11 cellular contexts compared by ENCODE assay signal in genomic region chr4:13543091-13543581, GRCh38. TPM values are rescaled to one million over a fixed set of nuclear protein-coding genes. Genes with fewer than 3 reads are reported as not detected.
A peak's percentile ranks its signal among the peaks of the same experiment; 100 is the strongest.
DNase-seq lines count a peak whose midpoint lies in the region; ATAC-seq, FAIRE-seq and TF ChIP-seq lines count a peak whose summit lies in the region.
"Had no signal": no experiment of that assay in that cellular context is flagged by ENCODE, and none has a peak within 500 bp of the region (broad histone marks: within the 10 kb centered on the region; RNA-seq: fewer than 3 reads in every experiment).

No MANE protein-coding gene starts in this region.

- peaks cover 85% of the 10 kb centered on the region for H3K27me3 Mint-ChIP-seq in GM23338 (ENCODE audit: insufficient read depth, low read depth, poor library complexity)
- H3K27me3 Mint-ChIP-seq in chondrocyte (ENCODE audit: low read depth) = peaks cover 37% of the 10 kb centered on the region
- peaks cover 48 to 86% (median 59%) of the 10 kb centered on the region in 5 donors for H3K27me3 Mint-ChIP-seq in naive thymus-derived CD8-positive, alpha-beta T cell

- peaks cover 38% of the 10 kb centered on the region for H3F3A ChIP-seq in GM23338 (replicated peaks; ENCODE audit: low read depth)
- H3F3A ChIP-seq in PC-3 (ENCODE audit: low read length, unreplicated experiment) = no peaks in the 10 kb centered on the region

- H3K4me2 ChIP-seq in GM23338 = peak overlapping the region; percentile 81
- H3K4me2 ChIP-seq in PC-3 (ENCODE audit: low read length) = no peak overlapping the region
- H3K4me2 ChIP-seq in HepG2 (ENCODE audit: low read depth, low read length) = no peak overlapping the region

- TF ChIP-seq POLR2A in HepG2 (IDR thresholded peaks at IDR 0.05; ENCODE audit: insufficient read depth in 1 of 2, low read depth in 2 of 2, low read length in 2 of 2) = no peak

- H3K27ac ChIP-seq in ACC112 (ENCODE audit: low read depth, low read length) (no peak overlapping the region), GM23338 (ENCODE audit: low read depth) (no peak overlapping the region), PC-3 (ENCODE audit: low read length) (no peak overlapping the region), HepG2 (ENCODE audit: extremely low read length, insufficient read depth, low read length) (no peak overlapping the region)

- in situ Hi-C loops in HepG2 (cut with HindIII; ENCODE audit: extremely low pct_ligation_motif_present, low pct_unique_long_range_greater_than_20kb) = no loop called here

- H3K36me3 Mint-ChIP-seq in GM23338 (ENCODE audit: low read depth) (peaks cover 9% of the 10 kb centered on the region; the same call in 1 of the 3 replicates), chondrocyte (ENCODE audit: low read depth) (peaks cover 2% of the 10 kb centered on the region)
- peaks cover 4 to 21% (median 16%) of the 10 kb centered on the region in 3 donors for H3K36me3 Mint-ChIP-seq in naive thymus-derived CD8-positive, alpha-beta T cell

- no peak for FAIRE-seq in HepG2 (lab: Jason Lieb, UNC)

- H3K4me3 ChIP-seq in ACC112 (ENCODE audit: low read depth, low read length) = 0 out of 2 replicates have a peak overlapping the region, but pooled peaks have one; percentile 76
- peak overlapping the region; percentile 58 for H3K4me3 ChIP-seq in GM23338
- no peak overlapping the region for H3K4me3 ChIP-seq in PC-3 (ENCODE audit: low read length)
- no peak overlapping the region for H3K4me3 ChIP-seq in HepG2 (replicated peaks in 1 of 3; ENCODE audit: insufficient read depth in 1 of 3, low read depth in 2 of 3, low read length in 3 of 3)

- H3K9me2 ChIP-seq in GM23338 (ENCODE audit: insufficient read depth) (no peaks in the 10 kb centered on the region), PC-3 (replicated peaks; ENCODE audit: low read length) (no peaks in the 10 kb centered on the region)

- H2AFZ ChIP-seq in ACC112 (ENCODE audit: low read length, unreplicated experiment) (no peak overlapping the region), GM23338 (no peak overlapping the region; the same call in 1 of the 2 replicates), PC-3 (ENCODE audit: low read length) (no peak overlapping the region), HepG2 (ENCODE audit: low read length) (no peak overlapping the region)

- no peak overlapping the region for H3K27ac Mint-ChIP-seq in GM23338
- no peak overlapping the region for H3K27ac Mint-ChIP-seq in chondrocyte (ENCODE audit: unreplicated experiment)
- peak overlapping the region in 1 of 10 donors; percentile 44 for H3K27ac Mint-ChIP-seq in naive thymus-derived CD8-positive, alpha-beta T cell

- H3K36me3 ChIP-seq in ACC112 (ENCODE audit: insufficient read depth, low read length) = no peaks in the 10 kb centered on the region
- H3K36me3 ChIP-seq in GM23338 (ENCODE audit: insufficient read depth) = no peaks in the 10 kb centered on the region
- no peaks in the 10 kb centered on the region for H3K36me3 ChIP-seq in PC-3 (ENCODE audit: low read depth, low read length)
- no peaks in the 10 kb centered on the region for H3K36me3 ChIP-seq in HepG2 (replicated peaks in 1 of 2; ENCODE audit: control insufficient read depth in 1 of 2, insufficient read depth in 2 of 2, low read length in 2 of 2)

- H3K9me3 ChIP-seq in PC-3 (ENCODE audit: low read length) (no peaks in the 10 kb centered on the region), HepG2 (ENCODE audit: low read length) (no peaks in the 10 kb centered on the region)

- TF ChIP-seq CTCF in GM23338 (conservative IDR thresholded peaks at IDR 0.05; ENCODE audit: low read depth in 2 of 2) = no peak
- TF ChIP-seq CTCF in chondrocyte (IDR thresholded peaks at IDR 0.05) = no peak
- TF ChIP-seq CTCF in PC-3 (conservative IDR thresholded peaks at IDR 0.05; ENCODE audit: low read depth, low read length) = no peak
- no peak for TF ChIP-seq CTCF in HepG2 (CRISPR knock-in tag; IDR thresholded peaks at IDR 0.05)

- H3K9me3 Mint-ChIP-seq in GM23338 = peaks cover 10% of the 10 kb centered on the region; the same call in 2 of the 3 replicates
- no peaks in the 10 kb centered on the region for H3K9me3 Mint-ChIP-seq in chondrocyte (ENCODE audit: low read depth)
- H3K9me3 Mint-ChIP-seq in naive thymus-derived CD8-positive, alpha-beta T cell = peaks cover 0 to 22% (median 15%) of the 10 kb centered on the region in 9 donors

- CTCF ChIA-PET in PC-3 (lab: Charles Lee) = no interaction called here
- CTCF ChIA-PET in HepG2 (lab: Yijun Ruan, JAX; ENCODE audit: low intra/inter-chr PET ratio, low total read pairs) = no interaction called here

- H3K4me1 ChIP-seq in ACC112 (ENCODE audit: control insufficient read depth, insufficient read depth, low read length, unreplicated experiment) (no peaks in the 10 kb centered on the region), GM23338 (ENCODE audit: insufficient read depth) (peaks cover 68% of the 10 kb centered on the region), PC-3 (ENCODE audit: insufficient read depth, low read length) (peaks cover 5% of the 10 kb centered on the region), HepG2 (ENCODE audit: insufficient read depth, low read length) (peaks cover 29% of the 10 kb centered on the region)

- peaks cover 19% of the 10 kb centered on the region for H4K20me1 ChIP-seq in GM23338 (replicated peaks; ENCODE audit: insufficient read depth)
- no peaks in the 10 kb centered on the region for H4K20me1 ChIP-seq in PC-3 (ENCODE audit: low read length)
- H4K20me1 ChIP-seq in HepG2 (ENCODE audit: insufficient read depth, low read length) = no peaks in the 10 kb centered on the region

- 78% methylated on average over 8 of the region's 13 CpGs for WGBS in HepG2 (ENCODE audit: low lambda C conversion rate)

- POLR2A ChIA-PET in naive thymus-derived CD8-positive, alpha-beta T cell (lab: Charles Lee) = no interaction called here
- POLR2A ChIA-PET in PC-3 (lab: Charles Lee; ENCODE audit: unreplicated experiment) = no interaction called here
- POLR2A ChIA-PET in HepG2 (lab: Yijun Ruan, JAX) = no interaction called here

- TF ChIP-seq RAD21 in HepG2 (CRISPR knock-in tag; IDR thresholded peaks at IDR 0.05) = no peak

- no peak overlapping the region for H3K9ac ChIP-seq in PC-3 (ENCODE audit: low read length)
- no peak overlapping the region for H3K9ac ChIP-seq in HepG2 (ENCODE audit: insufficient read depth, low read depth, low read length)

- intact Hi-C loops in PC-3 (cut with micrococcal nuclease) = no loop called here
- intact Hi-C loops in HepG2 (cut with micrococcal nuclease; ENCODE audit: unreplicated experiment) = loop anchor here (10.0 kb wide), 1 partner anchor 418 kb away; no protein-coding TSS in a partner anchor

- ATAC-seq in GM23338 = no peak
- no peak for ATAC-seq in naive thymus-derived CD8-positive, alpha-beta T cell
- ATAC-seq in PC-3 = no peak
- no peak for ATAC-seq in HG02610 (IDR thresholded peaks at IDR 0.05; ENCODE audit: unreplicated experiment)
- ATAC-seq in HepG2 = no peak
- no peak for ATAC-seq in HG03045 (IDR thresholded peaks at IDR 0.05; ENCODE audit: unreplicated experiment)
- ATAC-seq: Panc1 had no signal

- H3K27me3 ChIP-seq in ACC112 (ENCODE audit: insufficient read depth, low read length) = peaks cover 89% of the 10 kb centered on the region
- H3K27me3 ChIP-seq in GM23338 (ENCODE audit: insufficient read depth) = peaks cover 98% of the 10 kb centered on the region
- H3K27me3 ChIP-seq in PC-3 (ENCODE audit: low read length) = peaks cover 45% of the 10 kb centered on the region
- H3K27me3 ChIP-seq in HepG2 (ENCODE audit: control insufficient read depth in 1 of 2, insufficient read depth in 2 of 2, low read length in 2 of 2) = peaks cover 3 to 48% of the 10 kb centered on the region in 2 experiments; a peak in 4 of 5 replicates

- H3K4me3 Mint-ChIP-seq in GM23338 (peak overlapping the region; percentile 87), chondrocyte (ENCODE audit: unreplicated experiment) (peak overlapping the region; percentile 79)
- H3K4me3 Mint-ChIP-seq in naive thymus-derived CD8-positive, alpha-beta T cell = peak overlapping the region; percentile 33 to 86 (median 72)

- TF ChIP-seq EP300 in HepG2 (IDR thresholded peaks at IDR 0.05; ENCODE audit: low read depth in 2 of 2, low read length in 2 of 2) (no peak), HepG2 (CRISPR knock-in tag; IDR thresholded peaks at IDR 0.05; ENCODE audit: borderline replicate concordance) (no peak)

- DNase-seq in GM23338 (ENCODE audit: low spot score) (peak; percentile 44), chondrocyte (ENCODE audit: low spot score) (no peak), PC-3 (no peak), HepG2 (ENCODE audit: low spot score) (no peak)
- DNase-seq in naive thymus-derived CD8-positive, alpha-beta T cell = no peak
- DNase-seq: KG1 had no signal

- peaks cover 37% of the 10 kb centered on the region for H3K4me1 Mint-ChIP-seq in GM23338
- H3K4me1 Mint-ChIP-seq in chondrocyte (ENCODE audit: low read depth) = peaks cover 30% of the 10 kb centered on the region
- H3K4me1 Mint-ChIP-seq in naive thymus-derived CD8-positive, alpha-beta T cell = peaks cover 17 to 72% (median 56%) of the 10 kb centered on the region in 4 donors

- H3K79me2 ChIP-seq in ACC112 (ENCODE audit: control insufficient read depth, insufficient read depth, low read length, unreplicated experiment) (no peaks in the 10 kb centered on the region), GM23338 (replicated peaks; ENCODE audit: insufficient read depth) (no peaks in the 10 kb centered on the region), PC-3 (ENCODE audit: low read length) (no peaks in the 10 kb centered on the region), HepG2 (ENCODE audit: insufficient read depth, low read length) (no peaks in the 10 kb centered on the region)

- BruUV-seq in PC-3 (replicated peaks; lab: Mats Ljungman, UMichigan) (no TSS peak), HepG2 (replicated peaks; lab: Mats Ljungman, UMichigan) (no TSS peak)

RNA-seq across cellular contexts. Expression of gene NKX3-2, which starts 1.2 kb away (rescaled TPM):
- 0.14 TPM in 1 of 2 replicates, not detected in the other for total RNA-seq in GM23338 (2014; rRNA removed; shearing (Covaris generic))
- polyA plus RNA-seq in GM23338 (2016; fragmentation: Nextera tagmentation; extraction: Ambion mirVana) (not detected in 2 replicates), HepG2 (2011; rRNA removed) (0.07 and 0.12 TPM in 2 replicates)
- total RNA-seq in chondrocyte (2.4 to 4.9 TPM (median 3.4 TPM) in 3 replicates), PC-3 (2014; rRNA removed) (0.07 TPM in 1 of 2 replicates, not detected in the other), HepG2 (2016; rRNA removed; fragmentation: Illumina TruSeq; extraction: Trizol) (0.07 and 0.13 TPM in 2 replicates)
- not detected for total RNA-seq in naive thymus-derived CD8-positive, alpha-beta T cell
- not detected for polyA plus RNA-seq in naive thymus-derived CD8-positive, alpha-beta T cell
- not detected in 2 replicates for total RNA-seq in HepG2 (2016; cell fraction: cytosol; rRNA removed; fragmentation: Illumina TruSeq; extraction: Trizol; ENCODE audit: low read depth)
- total RNA-seq in HepG2 (2016; cell fraction: insoluble cytoplasmic fraction; rRNA removed; fragmentation: Illumina TruSeq; extraction: Trizol) = 0.22 TPM in 1 of 2 replicates, not detected in the other
- 0.06 and 0.07 TPM in 2 replicates for total RNA-seq in HepG2 (2016; cell fraction: membrane; rRNA removed; fragmentation: Illumina TruSeq; extraction: Trizol)
- 0.16 TPM in 1 of 2 replicates, not detected in the other for total RNA-seq in HepG2 (2016; cell fraction: nucleus; rRNA removed; fragmentation: Illumina TruSeq; extraction: Trizol)
- 0.05 and 0.08 TPM in 2 replicates for polyA plus RNA-seq in HepG2 (2011; cell fraction: cytosol; rRNA removed)
- polyA plus RNA-seq in HepG2 (2011; cell fraction: nucleus; rRNA removed) = 0.29 and 0.33 TPM in 2 replicates
- polyA plus RNA-seq in HepG2 (2012) = 0.04 and 0.07 TPM in 2 replicates
- polyA plus RNA-seq in HepG2 (2016; cell fraction: cytosol; fragmentation: Illumina TruSeq; extraction: Trizol; ENCODE audit: low read depth) = not detected in 2 replicates
- polyA plus RNA-seq in HepG2 (2016; cell fraction: insoluble cytoplasmic fraction; fragmentation: Illumina TruSeq; extraction: Trizol; ENCODE audit: low read depth) = not detected in 2 replicates
- not detected in 2 replicates for polyA plus RNA-seq in HepG2 (2016; cell fraction: membrane; fragmentation: Illumina TruSeq; extraction: Trizol; ENCODE audit: low read depth)
- 0.27 TPM in 1 of 2 replicates, not detected in the other for polyA plus RNA-seq in HepG2 (2016; cell fraction: nucleus; fragmentation: Illumina TruSeq; extraction: Trizol; ENCODE audit: insufficient read depth, low read depth)
- polyA minus RNA-seq in HepG2 (2011; rRNA and poly(A)+ RNA removed; ENCODE audit: low replicate concordance) = 0.05 and 0.18 TPM in 2 replicates
- not detected in 2 replicates for polyA minus RNA-seq in HepG2 (2011; cell fraction: cytosol; rRNA and poly(A)+ RNA removed)
- 0.13 TPM in 1 of 2 replicates, not detected in the other for polyA minus RNA-seq in HepG2 (2011; cell fraction: nucleus; rRNA and poly(A)+ RNA removed)
- total RNA-seq: kidney epithelial cell had no signal

RNA-seq across cellular contexts. Expression of gene RAB28, which starts 59.0 kb away (rescaled TPM):
- 23.9 and 35.9 TPM in 2 replicates for total RNA-seq in GM23338 (2014; rRNA removed; shearing (Covaris generic))
- polyA plus RNA-seq in GM23338 (2016; fragmentation: Nextera tagmentation; extraction: Ambion mirVana) (13.8 and 15.3 TPM in 2 replicates), HepG2 (2011; rRNA removed) (9.4 and 11.8 TPM in 2 replicates)
- total RNA-seq in chondrocyte (11.3 to 14.6 TPM (median 13.8 TPM) in 3 replicates), PC-3 (2014; rRNA removed) (4.9 and 10.4 TPM in 2 replicates), HepG2 (2016; rRNA removed; fragmentation: Illumina TruSeq; extraction: Trizol) (18.2 and 20.9 TPM in 2 replicates)
- 10 to 100 TPM; 13.8 to 14.5 TPM for total RNA-seq in naive thymus-derived CD8-positive, alpha-beta T cell
- 10 to 100 TPM; 12.9 to 13.9 (median 13.6) TPM for polyA plus RNA-seq in naive thymus-derived CD8-positive, alpha-beta T cell
- total RNA-seq in HepG2 (2016; cell fraction: cytosol; rRNA removed; fragmentation: Illumina TruSeq; extraction: Trizol; ENCODE audit: low read depth) = 10.2 and 13.2 TPM in 2 replicates
- 18.2 and 18.8 TPM in 2 replicates for total RNA-seq in HepG2 (2016; cell fraction: insoluble cytoplasmic fraction; rRNA removed; fragmentation: Illumina TruSeq; extraction: Trizol)
- 23.4 and 23.7 TPM in 2 replicates for total RNA-seq in HepG2 (2016; cell fraction: membrane; rRNA removed; fragmentation: Illumina TruSeq; extraction: Trizol)
- total RNA-seq in HepG2 (2016; cell fraction: nucleus; rRNA removed; fragmentation: Illumina TruSeq; extraction: Trizol) = 28.8 and 32.8 TPM in 2 replicates
- polyA plus RNA-seq in HepG2 (2011; cell fraction: cytosol; rRNA removed) = 6.1 and 9.1 TPM in 2 replicates
- polyA plus RNA-seq in HepG2 (2011; cell fraction: nucleus; rRNA removed) = 5.8 and 6.3 TPM in 2 replicates
- polyA plus RNA-seq in HepG2 (2012) = 9.1 and 9.7 TPM in 2 replicates
- 10.5 and 11.4 TPM in 2 replicates for polyA plus RNA-seq in HepG2 (2016; cell fraction: cytosol; fragmentation: Illumina TruSeq; extraction: Trizol; ENCODE audit: low read depth)
- 20.2 and 24.7 TPM in 2 replicates for polyA plus RNA-seq in HepG2 (2016; cell fraction: insoluble cytoplasmic fraction; fragmentation: Illumina TruSeq; extraction: Trizol; ENCODE audit: low read depth)
- polyA plus RNA-seq in HepG2 (2016; cell fraction: membrane; fragmentation: Illumina TruSeq; extraction: Trizol; ENCODE audit: low read depth) = 17.6 and 17.9 TPM in 2 replicates
- polyA plus RNA-seq in HepG2 (2016; cell fraction: nucleus; fragmentation: Illumina TruSeq; extraction: Trizol; ENCODE audit: insufficient read depth, low read depth) = 17.4 and 20.1 TPM in 2 replicates
- polyA minus RNA-seq in HepG2 (2011; rRNA and poly(A)+ RNA removed; ENCODE audit: low replicate concordance) = 6.0 and 7.7 TPM in 2 replicates
- 4.1 and 5.9 TPM in 2 replicates for polyA minus RNA-seq in HepG2 (2011; cell fraction: cytosol; rRNA and poly(A)+ RNA removed)
- polyA minus RNA-seq in HepG2 (2011; cell fraction: nucleus; rRNA and poly(A)+ RNA removed) = 39.0 and 45.6 TPM in 2 replicates

Comparison
In these comparisons a context has a peak if more than half of its experiments do, and no peak if none do; other contexts are left out.
1. H3K4me3 ChIP-seq: peak in ACC112 (single experiment) and GM23338 (single experiment); none in PC-3 (single experiment) and HepG2 (0 of 3).
2. Peak in every context shown above with its lines, with median percentiles within 50 percentile points of each other: H3K4me3 Mint-ChIP-seq.